In the genomic region with DNA sequence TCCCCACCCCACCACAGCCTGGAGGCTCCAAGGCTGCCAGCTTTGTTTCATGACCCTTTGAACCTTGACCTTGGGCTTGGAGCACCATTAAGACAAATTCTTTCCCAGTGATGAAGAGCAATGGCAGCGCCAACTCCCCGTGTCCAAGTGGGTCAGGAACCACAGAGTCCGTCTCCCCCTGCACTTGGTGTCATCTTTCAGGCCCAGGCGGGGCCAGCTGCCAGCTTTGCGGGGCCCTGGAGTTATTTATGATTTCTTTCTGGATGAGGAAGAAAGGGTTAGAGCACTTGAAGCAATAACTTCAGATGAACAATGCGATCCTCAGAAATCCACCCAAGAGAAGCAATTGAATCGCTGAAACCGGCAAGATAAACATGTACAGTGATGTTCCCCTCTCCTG, we compare ENCODE assay signal across 23 cellular contexts.
A peak's percentile ranks its signal among the peaks of the same experiment; 100 is the strongest.
DNase-seq lines count a peak whose midpoint lies in the region; ATAC-seq, FAIRE-seq and TF ChIP-seq lines count a peak whose summit lies in the region.
"Had no signal": no experiment of that assay in that cellular context is flagged by ENCODE, and none has a peak within 500 bp of the region (broad histone marks: within the 10 kb centered on the region; RNA-seq: fewer than 3 reads in every experiment).

No MANE protein-coding gene starts in this region.

- H3K18ac ChIP-seq in trophoblast cell (ENCODE audit: low read length): no peak overlapping the region

- H2AK5ac ChIP-seq in trophoblast cell (ENCODE audit: low read length): no peak overlapping the region

- DNase-seq in BJ (ENCODE audit: low read depth) (peak; percentile 32), HTR-8/SVneo (ENCODE audit: insufficient read length, low spot score) (peak; percentile 55), fibroblast of lung (ENCODE audit: low read depth in 2 of 2) (peak; percentile 42 to 95), trophoblast cell (no peak), NCI-H82 (lab: John Stamatoyannopoulos, UW) (no peak)
- DNase-seq in activated T-cell treated with anti-CD3 and anti-CD28 coated beads, Interleukin-2, amount 50 U/mL, for 72 hours: no peak
- no peak for DNase-seq in activated T-helper 1 cell treated with anti-CD3 and anti-CD28 coated beads, Interleukin-12 subunit alpha, Interleukin-12 subunit beta, Interleukin-2, Interleukin-4 antibody, amounts not matched to agents 30 ng/mL and 10 ng/mL and 1 ng/mL, durations not matched to agents 14 hours and 24 hours and 36 hours (ENCODE audit: low spot score)
- DNase-seq: activated gamma-delta T cell treated with Interleukin-2 at 50 U/mL for 16 hours, aorta, C1 segment of cervical spinal cord, DND-41, mesendoderm, NCI-H1092 treated with DMSO at 0.1 percent for 48 hours, NCI-H226, SHP77, sigmoid colon, T-helper 17 cell had no signal

- H3K9me3 Mint-ChIP-seq in activated T-cell treated with anti-CD3 and anti-CD28 coated beads, Interleukin-2, amount 50 U/mL, for 72 hours: no peaks in the 10 kb centered on the region
- no peaks in the 10 kb centered on the region for H3K9me3 Mint-ChIP-seq in activated T-helper 1 cell treated with anti-CD3 and anti-CD28 coated beads, Interleukin-12 subunit alpha, Interleukin-12 subunit beta, Interleukin-2, Interleukin-4 antibody, amounts not matched to agents 30 ng/mL and 10 ng/mL and 1 ng/mL, durations not matched to agents 14 hours and 24 hours and 36 hours

- H4K8ac ChIP-seq in trophoblast cell (ENCODE audit: low read depth, low read length): no peak overlapping the region

- POLR2A ChIA-PET in BJ (lab: Charles Lee): no interaction called here

- H3K4me3 Mint-ChIP-seq in activated T-cell treated with anti-CD3 and anti-CD28 coated beads, Interleukin-2, amount 50 U/mL, for 72 hours: no peak overlapping the region
- H3K4me3 Mint-ChIP-seq in activated T-helper 1 cell treated with anti-CD3 and anti-CD28 coated beads, Interleukin-12 subunit alpha, Interleukin-12 subunit beta, Interleukin-2, Interleukin-4 antibody, amounts not matched to agents 30 ng/mL and 10 ng/mL and 1 ng/mL, durations not matched to agents 14 hours and 24 hours and 36 hours: no peak overlapping the region
- H3K4me3 Mint-ChIP-seq: IgD-negative memory B cell, T-helper 17 cell had no signal

- H3K4me1 Mint-ChIP-seq in activated T-cell treated with anti-CD3 and anti-CD28 coated beads, Interleukin-2, amount 50 U/mL, for 72 hours (ENCODE audit: low read depth): no peaks in the 10 kb centered on the region
- no peaks in the 10 kb centered on the region for H3K4me1 Mint-ChIP-seq in activated T-helper 1 cell treated with anti-CD3 and anti-CD28 coated beads, Interleukin-12 subunit alpha, Interleukin-12 subunit beta, Interleukin-2, Interleukin-4 antibody, amounts not matched to agents 30 ng/mL and 10 ng/mL and 1 ng/mL, durations not matched to agents 14 hours and 24 hours and 36 hours (ENCODE audit: low read depth)
- H3K4me1 Mint-ChIP-seq: T-helper 17 cell had no signal

- no peak overlapping the region for H3K4me2 ChIP-seq in fibroblast of lung (ENCODE audit: extremely low read depth, insufficient read depth, low read length)
- no peak overlapping the region for H3K4me2 ChIP-seq in trophoblast cell (ENCODE audit: low read length)

- FAIRE-seq in HTR-8/SVneo (lab: Jason Lieb, UNC): no peak
- FAIRE-seq: colon, islet of Langerhans had no signal

- H3K14ac ChIP-seq in trophoblast cell (ENCODE audit: low read length): no peak overlapping the region

- no peak overlapping the region for H3K23ac ChIP-seq in trophoblast cell (ENCODE audit: low read length)

- no peak overlapping the region for H3K27ac Mint-ChIP-seq in activated T-cell treated with anti-CD3 and anti-CD28 coated beads, Interleukin-2, amount 50 U/mL, for 72 hours
- H3K27ac Mint-ChIP-seq in activated T-helper 1 cell treated with anti-CD3 and anti-CD28 coated beads, Interleukin-12 subunit alpha, Interleukin-12 subunit beta, Interleukin-2, Interleukin-4 antibody, amounts not matched to agents 30 ng/mL and 10 ng/mL and 1 ng/mL, durations not matched to agents 14 hours and 24 hours and 36 hours: no peak overlapping the region
- H3K27ac Mint-ChIP-seq: IgD-negative memory B cell, T-helper 17 cell had no signal

- no CpG with 5 or more reads among the region's 8 CpGs for WGBS in trophoblast cell (ENCODE audit: extremely low coverage, insufficient coverage, insufficient read length)

- no peaks in the 10 kb centered on the region for H3K36me3 Mint-ChIP-seq in activated T-cell treated with anti-CD3 and anti-CD28 coated beads, Interleukin-2, amount 50 U/mL, for 72 hours (ENCODE audit: insufficient read depth in 2 of 2)
- no peaks in the 10 kb centered on the region for H3K36me3 Mint-ChIP-seq in activated T-helper 1 cell treated with anti-CD3 and anti-CD28 coated beads, Interleukin-12 subunit alpha, Interleukin-12 subunit beta, Interleukin-2, Interleukin-4 antibody, amounts not matched to agents 30 ng/mL and 10 ng/mL and 1 ng/mL, durations not matched to agents 14 hours and 24 hours and 36 hours (ENCODE audit: low read depth)
- H3K36me3 Mint-ChIP-seq: IgD-negative memory B cell had no signal

- H3K4ac ChIP-seq in trophoblast cell (ENCODE audit: low read depth, low read length): no peak overlapping the region

- H3K4me3 ChIP-seq in BJ (ENCODE audit: low read depth, low read length) (no peak overlapping the region), fibroblast of lung (replicated peaks in 1 of 4; ENCODE audit: control extremely low read depth in 1 of 4, insufficient read depth in 1 of 4, low read depth in 3 of 4, low read length in 4 of 4) (no peak overlapping the region), trophoblast cell (ENCODE audit: low read depth, low read length) (no peak overlapping the region)
- H3K4me3 ChIP-seq: sigmoid colon, suprapubic skin had no signal

- no peak overlapping the region for H4K91ac ChIP-seq in trophoblast cell (ENCODE audit: low read depth, low read length)

- CTCF ChIA-PET in BJ (lab: Yijun Ruan, JAX): interaction anchor here (0.8 to 2.3 kb wide), 6 partner anchors 10 to 753 kb away, joined by 3 to 13 read pairs (median 7); no protein-coding TSS in a partner anchor

- H2AFZ ChIP-seq in fibroblast of lung (ENCODE audit: low read length) (no peak overlapping the region), trophoblast cell (ENCODE audit: insufficient read depth, low read length, poor library complexity) (no peak overlapping the region)

- intact Hi-C loops in activated T-helper 1 cell treated with anti-CD3 and anti-CD28 coated beads, Interleukin-12 subunit alpha, Interleukin-12 subunit beta, Interleukin-2, Interleukin-4 antibody, amounts not matched to agents 30 ng/mL and 10 ng/mL and 1 ng/mL, durations not matched to agents 14 hours and 24 hours and 36 hours (cut with micrococcal nuclease): no loop called here

- H3K9ac ChIP-seq in fibroblast of lung (ENCODE audit: insufficient read depth, low read length) (no peak overlapping the region), trophoblast cell (ENCODE audit: low read length) (peak overlapping the region; percentile 10)

- ATAC-seq in GM21360 (IDR thresholded peaks at IDR 0.05; ENCODE audit: unreplicated experiment): no peak
- ATAC-seq in activated T-cell treated with anti-CD3 and anti-CD28 coated beads, Interleukin-2, amount 50 U/mL, for 72 hours (replicated peaks in 1 of 2): no peak
- ATAC-seq: T-helper 17 cell had no signal

- H4K20me1 ChIP-seq in fibroblast of lung (ENCODE audit: control insufficient read depth, extremely low read depth, insufficient read depth, low read length): no peaks in the 10 kb centered on the region

- H3K79me2 ChIP-seq in fibroblast of lung (ENCODE audit: control insufficient read depth, insufficient read depth, low read length): no peaks in the 10 kb centered on the region
- no peaks in the 10 kb centered on the region for H3K79me2 ChIP-seq in trophoblast cell (ENCODE audit: control insufficient read depth, insufficient read depth, low read length, poor library complexity)

- no peak overlapping the region for H2BK12ac ChIP-seq in trophoblast cell (ENCODE audit: low read length)

- H2BK120ac ChIP-seq in trophoblast cell (ENCODE audit: insufficient read depth, low read length, poor library complexity): no peak overlapping the region

- H3K27me3 ChIP-seq in BJ (ENCODE audit: control insufficient read depth, insufficient read depth, low read length): no peaks in the 10 kb centered on the region; the same call in 1 of the 2 replicates
- H3K27me3 ChIP-seq in fibroblast of lung (ENCODE audit: control insufficient read depth, insufficient read depth, low read length): peaks cover 2% of the 10 kb centered on the region
- H3K27me3 ChIP-seq in trophoblast cell (ENCODE audit: insufficient read depth, low read length): no peaks in the 10 kb centered on the region

- peaks cover 4% of the 10 kb centered on the region for H3K27me3 Mint-ChIP-seq in activated T-cell treated with anti-CD3 and anti-CD28 coated beads, Interleukin-2, amount 50 U/mL, for 72 hours (ENCODE audit: low read depth)
- no peaks in the 10 kb centered on the region for H3K27me3 Mint-ChIP-seq in activated T-helper 1 cell treated with anti-CD3 and anti-CD28 coated beads, Interleukin-12 subunit alpha, Interleukin-12 subunit beta, Interleukin-2, Interleukin-4 antibody, amounts not matched to agents 30 ng/mL and 10 ng/mL and 1 ng/mL, durations not matched to agents 14 hours and 24 hours and 36 hours (ENCODE audit: insufficient read depth)

- TF ChIP-seq CTCF in BJ (IDR thresholded peaks at IDR 0.05; ENCODE audit: insufficient read depth, low read depth, low read length) (no peak), fibroblast of lung (conservative IDR thresholded peaks at IDR 0.05 in 1 of 2, IDR thresholded peaks at IDR 0.05 in 1 of 2; ENCODE audit: low read depth in 1 of 2, low read length in 2 of 2) (no peak)

- no peak overlapping the region for H4K12ac ChIP-seq in trophoblast cell (ENCODE audit: low read depth, low read length)

- H3K4me1 ChIP-seq in fibroblast of lung (ENCODE audit: control insufficient read depth, extremely low read depth, insufficient read depth, low read length) (peaks cover 16% of the 10 kb centered on the region), trophoblast cell (ENCODE audit: control insufficient read depth in 1 of 2, insufficient read depth in 2 of 2, low read length in 2 of 2) (no peaks in the 10 kb centered on the region)
- H3K4me1 ChIP-seq: sigmoid colon had no signal

- H3K9me3 ChIP-seq in fibroblast of lung (ENCODE audit: control insufficient read depth, insufficient read depth, low read depth, low read length) (no peaks in the 10 kb centered on the region), trophoblast cell (ENCODE audit: insufficient read depth, low read depth, low read length) (peaks cover 1% of the 10 kb centered on the region)
- H3K9me3 ChIP-seq: neutrophil, suprapubic skin had no signal

- no peak overlapping the region for H2BK5ac ChIP-seq in trophoblast cell (ENCODE audit: low read depth, low read length, poor library complexity)

- no peaks in the 10 kb centered on the region for H3K36me3 ChIP-seq in BJ (ENCODE audit: control insufficient read depth, insufficient read depth, low read length)
- no peaks in the 10 kb centered on the region for H3K36me3 ChIP-seq in fibroblast of lung (ENCODE audit: control insufficient read depth, insufficient read depth, low read length)
- H3K36me3 ChIP-seq in trophoblast cell (ENCODE audit: control insufficient read depth in 1 of 2, insufficient read depth in 2 of 2, low read length in 2 of 2): no peaks in the 10 kb centered on the region
- H3K36me3 ChIP-seq: neutrophil, sigmoid colon, suprapubic skin had no signal

- no peaks in the 10 kb centered on the region for H3K79me1 ChIP-seq in trophoblast cell (ENCODE audit: low read length)

- H3K27ac ChIP-seq in fibroblast of lung (ENCODE audit: insufficient read depth, low read length) (peak overlapping the region; percentile 13), trophoblast cell (ENCODE audit: low read depth, low read length) (no peak overlapping the region)
- H3K27ac ChIP-seq: neutrophil, sigmoid colon, suprapubic skin had no signal

Comparison
In these comparisons a context has a peak if more than half of its experiments do, and no peak if none do; other contexts are left out.
1. DNase-seq: peak in BJ (single experiment), HTR-8/SVneo (single experiment) and fibroblast of lung (2 of 2); none in trophoblast cell (0 of 2), activated T-cell treated with anti-CD3 and anti-CD28 coated beads, Interleukin-2, amount 50 U/mL, for 72 hours (0 of 2), NCI-H82 (single experiment) and activated T-helper 1 cell treated with anti-CD3 and anti-CD28 coated beads, Interleukin-12 subunit alpha, Interleukin-12 subunit beta, Interleukin-2, Interleukin-4 antibody, amounts not matched to agents 30 ng/mL and 10 ng/mL and 1 ng/mL, durations not matched to agents 14 hours and 24 hours and 36 hours (single experiment).